Comparison of ENCODE assay signal across 26 cellular contexts in genomic region chr19:29563688-29564087, GRCh38. TPM values are rescaled to one million over a fixed set of nuclear protein-coding genes. Genes with fewer than 3 reads are reported as not detected.
"Had no signal": no experiment of that assay in that cellular context is flagged by ENCODE, and none has a peak within 500 bp of the region (broad histone marks: within the 10 kb centered on the region; RNA-seq: fewer than 3 reads in every experiment).

No MANE protein-coding gene starts in this region.

- H3K27ac ChIP-seq: dorsolateral prefrontal cortex, esophagus muscularis mucosa, gastrocnemius medialis, heart right ventricle, neutrophil, right atrium auricular region, stomach had no signal

- H3K36me3 ChIP-seq: esophagus muscularis mucosa, gastrocnemius medialis, heart right ventricle, neutrophil, right atrium auricular region, stomach had no signal

- H3K9me3 ChIP-seq: gastrocnemius medialis, neutrophil had no signal

- H3K4me3 ChIP-seq: dorsolateral prefrontal cortex, esophagus muscularis mucosa, gastrocnemius medialis, heart right ventricle, right atrium auricular region, stomach had no signal

- ATAC-seq: gastrocnemius medialis; left colon; naive thymus-derived CD4-positive, alpha-beta T cell had no signal

- DNase-seq: cortex of kidney; effector CD8-positive, alpha-beta T cell; gastrocnemius medialis; heart right ventricle; immature natural killer cell; kidney; left colon; mesendoderm; naive thymus-derived CD4-positive, alpha-beta T cell; nephron progenitor cell; small intestine; stimulated activated CD4-positive, alpha-beta T cell treated with anti-CD3 and anti-CD28 coated beads, Interleukin-12 subunit alpha, Interleukin-12 subunit beta, amount 100 ng/mL, for 4 hours; stimulated activated naive CD4-positive, alpha-beta T cell; stomach; substantia nigra had no signal

- H3K4me1 ChIP-seq: esophagus muscularis mucosa, gastrocnemius medialis, heart right ventricle, right atrium auricular region, stomach had no signal

- H3K27me3 ChIP-seq: dorsolateral prefrontal cortex, gastrocnemius medialis, right atrium auricular region had no signal

RNA-seq across cellular contexts. Expression of gene VSTM2B, which starts 37.9 kb away (rescaled TPM):
- total RNA-seq: chondrocyte, fibroblast of villous mesenchyme, gastrocnemius medialis, heart right ventricle, kidney, left colon, liver, lung microvascular endothelial cell, mononuclear cell, osteocyte, posterior vena cava, right atrium auricular region, stomach had no signal
- polyA plus RNA-seq: heart right ventricle; liver; naive thymus-derived CD4-positive, alpha-beta T cell; stomach had no signal
